Comparison of ENCODE assay signal across 1 cellular context in the genomic region with DNA sequence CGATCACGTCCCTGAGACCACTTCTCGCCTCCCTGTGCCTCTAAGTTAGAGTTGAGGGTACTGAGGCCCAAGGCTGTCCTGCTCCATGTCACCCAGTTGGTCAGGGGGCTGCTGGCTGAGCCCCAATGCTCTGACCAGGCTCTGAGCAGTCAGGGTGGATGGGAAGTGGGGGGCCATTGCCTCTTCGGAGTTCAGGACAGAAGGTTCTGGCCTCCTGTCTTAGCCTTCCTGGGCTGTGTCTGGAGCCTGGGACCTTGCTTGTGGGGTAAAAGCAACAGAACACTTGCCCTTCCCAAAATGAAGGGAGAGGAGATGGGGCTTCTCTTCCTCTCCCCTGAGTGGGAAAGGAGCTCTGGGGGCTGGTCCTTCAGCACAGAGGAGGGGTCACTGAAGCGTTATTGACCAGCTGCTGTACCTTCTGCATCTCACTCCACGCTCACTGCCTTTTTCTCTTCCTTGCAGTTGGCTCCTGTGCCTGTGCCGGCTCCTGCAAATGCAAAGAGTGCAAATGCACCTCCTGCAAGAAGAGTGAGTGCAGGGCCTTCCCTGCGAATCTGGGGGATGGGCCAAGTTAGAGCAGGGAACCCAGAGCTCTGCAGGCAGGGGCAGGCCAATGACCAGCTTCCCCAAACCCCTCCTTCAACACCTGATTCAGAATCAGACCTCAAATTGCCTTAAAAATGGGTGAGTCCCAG.
TF ChIP-seq lines count a peak whose summit lies in the region.

No MANE protein-coding gene starts in this region.

TF ChIP-seq in H1, 55 proteins besides CTCF, POLR2A, EP300 and RAD21:
- TF ChIP-seq TBP (IDR thresholded peaks at IDR 0.05; ENCODE audit: low read depth, low read length), result no peak
- no peak for TF ChIP-seq JUN (IDR thresholded peaks at IDR 0.05; ENCODE audit: low read depth, low read length)
- TF ChIP-seq KDM5A (IDR thresholded peaks at IDR 0.05; ENCODE audit: low read length), result no peak
- no peak for TF ChIP-seq SP2 (IDR thresholded peaks at IDR 0.05; ENCODE audit: low read length)
- no peak for TF ChIP-seq YY1 (IDR thresholded peaks at IDR 0.05; ENCODE audit: low read depth, low read length)
- TF ChIP-seq KDM4A (IDR thresholded peaks at IDR 0.05; ENCODE audit: low read depth, low read length, severe bottlenecking), result no peak
- no peak for TF ChIP-seq SP4 (IDR thresholded peaks at IDR 0.05; ENCODE audit: low read length)
- no peak for TF ChIP-seq GABPA (IDR thresholded peaks at IDR 0.05; ENCODE audit: borderline replicate concordance, insufficient read depth, low read length)
- no peak for TF ChIP-seq EGR1 (IDR thresholded peaks at IDR 0.05; ENCODE audit: borderline replicate concordance, low read depth, low read length)
- no peak for TF ChIP-seq SIX5 (IDR thresholded peaks at IDR 0.05; ENCODE audit: low read depth, low read length)
- no peak for TF ChIP-seq FOSL1 (IDR thresholded peaks at IDR 0.05; ENCODE audit: insufficient read depth, low read depth, low read length)
- no peak for TF ChIP-seq ZNF274 (IDR thresholded peaks at IDR 0.05; ENCODE audit: borderline replicate concordance, extremely low read depth, low read length)
- no peak for TF ChIP-seq CHD2 (IDR thresholded peaks at IDR 0.05; ENCODE audit: low read length)
- TF ChIP-seq NRF1 (IDR thresholded peaks at IDR 0.05; ENCODE audit: low read depth, low read length), result no peak
- no peak for TF ChIP-seq SIRT6 (IDR thresholded peaks at IDR 0.05; ENCODE audit: low read length)
- TF ChIP-seq RBBP5 (IDR thresholded peaks at IDR 0.05; ENCODE audit: borderline replicate concordance, low read depth, low read length), result no peak
- TF ChIP-seq TCF12 (IDR thresholded peaks at IDR 0.05; ENCODE audit: low read depth, low read length), result no peak
- no peak for TF ChIP-seq JUND (IDR thresholded peaks at IDR 0.05; ENCODE audit: low read length)
- no peak for TF ChIP-seq MAFK (IDR thresholded peaks at IDR 0.05; ENCODE audit: low read depth, low read length)
